In genomic region chr10:110305767-110306451, GRCh38 we compare ENCODE assay signal across 8 cellular contexts.
A peak's percentile ranks its signal among the peaks of the same experiment; 100 is the strongest.
DNase-seq lines count a peak whose midpoint lies in the region; ATAC-seq and TF ChIP-seq lines count a peak whose summit lies in the region.

No MANE protein-coding gene starts in this region.

- peak; percentile 61 for ATAC-seq in SK-N-SH treated with all-trans-retinoic acid at 6 μM for 48 hours

- H3K27me3 ChIP-seq in GM06990 (replicated peaks; ENCODE audit: control insufficient read depth, insufficient read depth, low read length) (no peaks in the 10 kb centered on the region), iPS-15b (ENCODE audit: control insufficient read depth, insufficient read depth, low read length) (no peaks in the 10 kb centered on the region)

- peak overlapping the region in 17 of 21 experiments; percentile 89 to 100 (median 96) for H3K27ac ChIP-seq in skin epidermis

- H3K36me3 ChIP-seq in GM06990 (ENCODE audit: control insufficient read depth, insufficient read depth, low read length) = peaks cover 2% of the 10 kb centered on the region
- H3K36me3 ChIP-seq in iPS-15b (ENCODE audit: control insufficient read depth, insufficient read depth, low read length) = no peaks in the 10 kb centered on the region

- no peak overlapping the region for H3K4me3 ChIP-seq in GM06990 (replicated peaks; ENCODE audit: low read depth, low read length)
- H3K4me3 ChIP-seq in astrocyte of the spinal cord (ENCODE audit: low read depth, low read length) = no peak overlapping the region
- H3K4me3 ChIP-seq in iPS-15b (ENCODE audit: low read depth, low read length) = peak overlapping the region; percentile 84
- peak overlapping the region in 3 of 7 experiments; percentile 18 to 93 (median 75) for H3K4me3 ChIP-seq in skin epidermis

- in situ Hi-C loops in astrocyte of the spinal cord (cut with HindIII; ENCODE audit: low sequenced_read_pairs) = loop anchor here (25.0 kb wide), 1 partner anchor 256 kb away; the partner anchor contains the start of gene SMC3

- TF ChIP-seq CTCF in GM06990 (IDR thresholded peaks at IDR 0.05; ENCODE audit: insufficient read depth, low read length, poor library complexity, severe bottlenecking) (peak; percentile 71), astrocyte of the spinal cord (IDR thresholded peaks at IDR 0.05; ENCODE audit: low read depth, low read length) (peak; percentile 60)

- CTCF ChIA-PET in HEK293T (lab: Yijun Ruan, JAX) = interaction anchor here (0.5 to 1.3 kb wide), 7 partner anchors 10 to 551 kb away, joined by 3 to 5 read pairs (median 3); no protein-coding TSS in a partner anchor

- POLR2A ChIA-PET in HEK293T (lab: Yijun Ruan, JAX) = interaction anchor here (0.8 to 1.9 kb wide), 10 partner anchors 8 to 497 kb away, joined by 3 to 9 read pairs (median 5); partner anchors contain the start of gene ADD3

- peak overlapping the region; percentile 8 for H3K9ac ChIP-seq in iPS-15b (ENCODE audit: low read depth, low read length)

- peaks cover 4% of the 10 kb centered on the region for H3K4me1 ChIP-seq in iPS-15b (ENCODE audit: control insufficient read depth, insufficient read depth, low read length)

- DNase-seq in GM06990 (ENCODE audit: extremely low read depth, insufficient read length) (peak; percentile 57), HEK293T (ENCODE audit: extremely low spot score) (peak; percentile 44), NCI-H1048 (lab: John Stamatoyannopoulos, UW) (peak; percentile 10), astrocyte of the spinal cord (ENCODE audit: low read depth, low spot score) (peak; percentile 92)
- no peak for DNase-seq in NK-92 treated with Interleukin-12 subunit alpha and Interleukin-12 subunit beta, amount 100 ng/mL, for 24 hours (lab: John Stamatoyannopoulos, UW)

- no peaks in the 10 kb centered on the region for H3K9me3 ChIP-seq in iPS-15b (ENCODE audit: control insufficient read depth, insufficient read depth, low read length)

TF ChIP-seq in HEK293T, 16 proteins besides CTCF, POLR2A, EP300 and RAD21:
- TF ChIP-seq L3MBTL2 (conservative IDR thresholded peaks at IDR 0.05) = no peak
- no peak for TF ChIP-seq HDGF (IDR thresholded peaks at IDR 0.05; ENCODE audit: borderline replicate concordance)
- no peak for TF ChIP-seq LEF1 (IDR thresholded peaks at IDR 0.05; ENCODE audit: borderline replicate concordance)
- TF ChIP-seq SP1 (IDR thresholded peaks at IDR 0.05) = no peak

TF ChIP-seq in SK-N-SH treated with all-trans-retinoic acid at 6 μM for 48 hours, 23 proteins besides CTCF, POLR2A, EP300 and RAD21:
- TF ChIP-seq ISL1 (CRISPR knock-in tag; IDR thresholded peaks at IDR 0.05) (no peak), ZNF70 (CRISPR knock-in tag; IDR thresholded peaks at IDR 0.05) (no peak), RARB (CRISPR knock-in tag; IDR thresholded peaks at IDR 0.05) (no peak), ZFP30 (CRISPR knock-in tag; IDR thresholded peaks at IDR 0.05) (no peak), SNAI2 (CRISPR knock-in tag; IDR thresholded peaks at IDR 0.05) (no peak), OSR1 (CRISPR knock-in tag; IDR thresholded peaks at IDR 0.05) (no peak), ZFP3 (CRISPR knock-in tag; IDR thresholded peaks at IDR 0.05) (no peak), GLIS3 (CRISPR knock-in tag; IDR thresholded peaks at IDR 0.05) (no peak), BACH2 (CRISPR knock-in tag; IDR thresholded peaks at IDR 0.05; ENCODE audit: borderline replicate concordance) (no peak), TCF4 (CRISPR knock-in tag; IDR thresholded peaks at IDR 0.05; ENCODE audit: borderline replicate concordance) (no peak), ZNF8 (CRISPR knock-in tag; IDR thresholded peaks at IDR 0.05) (no peak)
- TF ChIP-seq, protein P1, sequence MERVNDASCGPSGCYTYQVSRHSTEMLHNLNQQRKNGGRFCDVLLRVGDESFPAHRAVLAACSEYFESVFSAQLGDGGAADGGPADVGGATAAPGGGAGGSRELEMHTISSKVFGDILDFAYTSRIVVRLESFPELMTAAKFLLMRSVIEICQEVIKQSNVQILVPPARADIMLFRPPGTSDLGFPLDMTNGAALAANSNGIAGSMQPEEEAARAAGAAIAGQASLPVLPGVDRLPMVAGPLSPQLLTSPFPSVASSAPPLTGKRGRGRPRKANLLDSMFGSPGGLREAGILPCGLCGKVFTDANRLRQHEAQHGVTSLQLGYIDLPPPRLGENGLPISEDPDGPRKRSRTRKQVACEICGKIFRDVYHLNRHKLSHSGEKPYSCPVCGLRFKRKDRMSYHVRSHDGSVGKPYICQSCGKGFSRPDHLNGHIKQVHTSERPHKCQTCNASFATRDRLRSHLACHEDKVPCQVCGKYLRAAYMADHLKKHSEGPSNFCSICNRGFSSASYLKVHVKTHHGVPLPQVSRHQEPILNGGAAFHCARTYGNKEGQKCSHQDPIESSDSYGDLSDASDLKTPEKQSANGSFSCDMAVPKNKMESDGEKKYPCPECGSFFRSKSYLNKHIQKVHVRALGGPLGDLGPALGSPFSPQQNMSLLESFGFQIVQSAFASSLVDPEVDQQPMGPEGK (CRISPR knock-in tag; IDR thresholded peaks at IDR 0.05; ENCODE audit: borderline replicate concordance) = no peak
- TF ChIP-seq, protein P2, sequence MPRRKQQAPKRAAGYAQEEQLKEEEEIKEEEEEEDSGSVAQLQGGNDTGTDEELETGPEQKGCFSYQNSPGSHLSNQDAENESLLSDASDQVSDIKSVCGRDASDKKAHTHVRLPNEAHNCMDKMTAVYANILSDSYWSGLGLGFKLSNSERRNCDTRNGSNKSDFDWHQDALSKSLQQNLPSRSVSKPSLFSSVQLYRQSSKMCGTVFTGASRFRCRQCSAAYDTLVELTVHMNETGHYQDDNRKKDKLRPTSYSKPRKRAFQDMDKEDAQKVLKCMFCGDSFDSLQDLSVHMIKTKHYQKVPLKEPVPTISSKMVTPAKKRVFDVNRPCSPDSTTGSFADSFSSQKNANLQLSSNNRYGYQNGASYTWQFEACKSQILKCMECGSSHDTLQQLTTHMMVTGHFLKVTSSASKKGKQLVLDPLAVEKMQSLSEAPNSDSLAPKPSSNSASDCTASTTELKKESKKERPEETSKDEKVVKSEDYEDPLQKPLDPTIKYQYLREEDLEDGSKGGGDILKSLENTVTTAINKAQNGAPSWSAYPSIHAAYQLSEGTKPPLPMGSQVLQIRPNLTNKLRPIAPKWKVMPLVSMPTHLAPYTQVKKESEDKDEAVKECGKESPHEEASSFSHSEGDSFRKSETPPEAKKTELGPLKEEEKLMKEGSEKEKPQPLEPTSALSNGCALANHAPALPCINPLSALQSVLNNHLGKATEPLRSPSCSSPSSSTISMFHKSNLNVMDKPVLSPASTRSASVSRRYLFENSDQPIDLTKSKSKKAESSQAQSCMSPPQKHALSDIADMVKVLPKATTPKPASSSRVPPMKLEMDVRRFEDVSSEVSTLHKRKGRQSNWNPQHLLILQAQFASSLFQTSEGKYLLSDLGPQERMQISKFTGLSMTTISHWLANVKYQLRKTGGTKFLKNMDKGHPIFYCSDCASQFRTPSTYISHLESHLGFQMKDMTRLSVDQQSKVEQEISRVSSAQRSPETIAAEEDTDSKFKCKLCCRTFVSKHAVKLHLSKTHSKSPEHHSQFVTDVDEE (CRISPR knock-in tag; IDR thresholded peaks at IDR 0.05) = no peak
- TF ChIP-seq, protein P3, sequence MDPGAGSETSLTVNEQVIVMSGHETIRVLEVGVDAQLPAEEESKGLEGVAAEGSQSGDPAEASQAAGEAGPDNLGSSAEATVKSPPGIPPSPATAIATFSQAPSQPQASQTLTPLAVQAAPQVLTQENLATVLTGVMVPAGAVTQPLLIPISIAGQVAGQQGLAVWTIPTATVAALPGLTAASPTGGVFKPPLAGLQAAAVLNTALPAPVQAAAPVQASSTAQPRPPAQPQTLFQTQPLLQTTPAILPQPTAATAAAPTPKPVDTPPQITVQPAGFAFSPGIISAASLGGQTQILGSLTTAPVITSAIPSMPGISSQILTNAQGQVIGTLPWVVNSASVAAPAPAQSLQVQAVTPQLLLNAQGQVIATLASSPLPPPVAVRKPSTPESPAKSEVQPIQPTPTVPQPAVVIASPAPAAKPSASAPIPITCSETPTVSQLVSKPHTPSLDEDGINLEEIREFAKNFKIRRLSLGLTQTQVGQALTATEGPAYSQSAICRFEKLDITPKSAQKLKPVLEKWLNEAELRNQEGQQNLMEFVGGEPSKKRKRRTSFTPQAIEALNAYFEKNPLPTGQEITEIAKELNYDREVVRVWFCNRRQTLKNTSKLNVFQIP (CRISPR knock-in tag; IDR thresholded peaks at IDR 0.05; ENCODE audit: borderline replicate concordance, low read depth) = no peak
